In genomic region chr4:15004701-15005301, GRCh38 we compare ENCODE assay signal across 8 cellular contexts. TPM values are rescaled to one million over a fixed set of nuclear protein-coding genes. Genes with fewer than 3 reads are reported as not detected.
DNase-seq lines count a peak whose midpoint lies in the region; ATAC-seq lines count a peak whose summit lies in the region.

No MANE protein-coding gene starts in this region.

- DNase-seq in activated CD4-positive, CD25-positive, alpha-beta regulatory T cell (lab: John Stamatoyannopoulos, UW), result peak; percentile 1 to 6 (median 3)
- peak; percentile 79 for DNase-seq in NCI-H146 (lab: John Stamatoyannopoulos, UW)
- peak; percentile 5 for DNase-seq in activated CD8-positive, alpha-beta memory T cell treated with anti-CD3 and anti-CD28 coated beads, Interleukin-2, amount 50 U/mL, for 24 hours (ENCODE audit: extremely low read depth)
- DNase-seq in mesendoderm, result peak; percentile 75
- DNase-seq in stimulated activated CD8-positive, alpha-beta memory T cell treated with anti-CD3 and anti-CD28 coated beads, Interleukin-15, amount 100 ng/mL, for 48 hours (ENCODE audit: low read depth in 2 of 2), result peak; percentile 15 to 20
- DNase-seq in SKM-1 (lab: John Stamatoyannopoulos, UW; ENCODE audit: unreplicated experiment), result no peak

- no peaks in the 10 kb centered on the region for H3K9me3 ChIP-seq in endocrine pancreas (ENCODE audit: control insufficient read depth, low read length)

- H3K79me2 ChIP-seq in mesendoderm (ENCODE audit: control insufficient read depth, insufficient read depth, low read length), result no peaks in the 10 kb centered on the region

- H3K27me3 ChIP-seq in endocrine pancreas (ENCODE audit: control insufficient read depth, insufficient read depth, low read length) (no peaks in the 10 kb centered on the region), mesendoderm (ENCODE audit: insufficient read depth, low read length, poor library complexity) (no peaks in the 10 kb centered on the region)

- no peak overlapping the region for H2BK120ac ChIP-seq in mesendoderm (ENCODE audit: low read depth, low read length)

- no peak for ATAC-seq in activated CD4-positive, CD25-positive, alpha-beta regulatory T cell treated with anti-CD3 and anti-CD28 coated beads, Interleukin-2, amount 50 U/mL, for 24 hours

- no peak overlapping the region for H2AK5ac ChIP-seq in mesendoderm (ENCODE audit: low read length)

- H3K27ac ChIP-seq in mesendoderm (ENCODE audit: low read depth, low read length), result peak overlapping the region; percentile 95

- H2BK5ac ChIP-seq in mesendoderm (ENCODE audit: low read length), result no peak overlapping the region

- peak overlapping the region; percentile 68 for H3K18ac ChIP-seq in mesendoderm (ENCODE audit: low read length)

- H3K9ac ChIP-seq in endocrine pancreas (ENCODE audit: control insufficient read depth, insufficient read depth, low read length), result peak overlapping the region; percentile 100
- H3K9ac ChIP-seq in mesendoderm (ENCODE audit: low read length), result peak overlapping the region; percentile 76

- H3K36me3 ChIP-seq in endocrine pancreas (ENCODE audit: control insufficient read depth, insufficient read depth, low read length) (no peaks in the 10 kb centered on the region), mesendoderm (ENCODE audit: control insufficient read depth, insufficient read depth, low read length) (no peaks in the 10 kb centered on the region)

- peaks cover 29% of the 10 kb centered on the region for H3K4me1 ChIP-seq in endocrine pancreas (ENCODE audit: control insufficient read depth, insufficient read depth, low read length)
- peaks cover 2% of the 10 kb centered on the region for H3K4me1 ChIP-seq in mesendoderm (ENCODE audit: control insufficient read depth, low read depth, low read length)

- no peak overlapping the region for H4K8ac ChIP-seq in mesendoderm (ENCODE audit: low read depth, low read length)

- no peak overlapping the region for H3K4ac ChIP-seq in mesendoderm (ENCODE audit: low read depth, low read length)

- H3K79me1 ChIP-seq in mesendoderm (ENCODE audit: low read length), result no peaks in the 10 kb centered on the region

- no peak overlapping the region for H2BK15ac ChIP-seq in mesendoderm (replicated peaks; ENCODE audit: low read depth)

- no peak overlapping the region for H3K23ac ChIP-seq in mesendoderm (ENCODE audit: low read length)

- H3K4me2 ChIP-seq in mesendoderm (ENCODE audit: low read length), result peak overlapping the region; percentile 77

- peak overlapping the region; percentile 94 for H3K56ac ChIP-seq in mesendoderm (ENCODE audit: low read length)

- H3K4me3 ChIP-seq in endocrine pancreas (ENCODE audit: control insufficient read depth, insufficient read depth, low read length) (peak overlapping the region; percentile 99), mesendoderm (ENCODE audit: low read length) (peak overlapping the region; percentile 64)

- WGBS in mesendoderm (ENCODE audit: extremely low coverage, insufficient coverage, low lambda C conversion rate), result no CpG with 5 or more reads among the region's 46 CpGs

- H4K5ac ChIP-seq in mesendoderm (ENCODE audit: low read length), result no peak overlapping the region

RNA-seq across cellular contexts. Expression of gene CPEB2, which starts 2.5 kb away (rescaled TPM):
- polyA plus RNA-seq in mesendoderm (2013, experiment 1 of 2), result 1.2 TPM
- polyA plus RNA-seq in mesendoderm (2013, experiment 2 of 2), result 1.2 TPM
